ENCODE assay signal across 10 cellular contexts in the genomic region with DNA sequence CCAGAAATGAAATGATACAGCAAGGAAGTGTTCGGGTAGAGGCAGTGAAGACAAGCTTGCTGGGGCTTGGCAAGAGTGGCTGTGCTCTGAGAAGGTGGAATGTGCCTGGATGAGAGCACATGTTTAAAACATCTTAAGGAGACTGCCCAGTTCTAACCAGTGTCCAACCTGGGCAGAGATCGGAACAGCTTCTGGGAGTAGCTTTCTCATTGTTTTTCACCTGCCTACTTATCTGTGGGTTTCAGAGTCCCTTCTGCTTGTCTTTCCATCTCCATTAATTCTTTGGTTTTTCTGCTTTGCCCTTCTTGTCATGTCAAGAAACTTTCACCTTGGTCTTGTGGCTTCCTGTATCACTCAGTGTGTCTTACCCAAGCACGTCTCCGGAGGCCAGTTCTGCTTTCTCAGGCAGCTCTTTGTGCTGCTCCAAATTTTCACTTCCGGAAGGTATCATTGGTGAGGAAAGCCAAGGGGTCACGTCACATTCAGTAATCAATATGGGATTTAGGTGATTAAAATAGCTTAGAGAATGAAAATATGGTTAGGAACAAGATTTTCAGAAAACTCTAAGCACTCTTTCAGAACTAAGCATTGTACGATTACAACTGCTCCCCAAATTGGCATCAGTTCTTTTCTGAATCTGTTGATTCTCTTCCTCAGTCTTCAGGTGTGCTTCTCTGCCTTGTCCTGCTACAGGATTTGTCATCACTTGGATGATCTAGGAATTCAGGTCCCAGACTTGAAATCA. TPM values are rescaled to one million over a fixed set of nuclear protein-coding genes. Genes with fewer than 3 reads are reported as not detected.
DNase-seq lines count a peak whose midpoint lies in the region; ATAC-seq, FAIRE-seq and TF ChIP-seq lines count a peak whose summit lies in the region.
"Had no signal": no experiment of that assay in that cellular context is flagged by ENCODE, and none has a peak within 500 bp of the region (broad histone marks: within the 10 kb centered on the region; RNA-seq: fewer than 3 reads in every experiment).

No MANE protein-coding gene starts in this region.

- ATAC-seq in GM21381 (IDR thresholded peaks at IDR 0.05; ENCODE audit: unreplicated experiment), result peak; percentile 97
- peak; percentile 96 for ATAC-seq in HG03521 (IDR thresholded peaks at IDR 0.05; ENCODE audit: unreplicated experiment)
- peak; percentile 81 for ATAC-seq in activated naive CD8-positive, alpha-beta T cell treated with anti-CD3 and anti-CD28 coated beads, Interleukin-2, amount 50 U/mL, for 24 hours

- H3K27ac ChIP-seq in kidney (ENCODE audit: low read depth in 2 of 2, low read length in 2 of 2) (no peak overlapping the region), tibial artery (no peak overlapping the region)

- intact Hi-C loops in kidney (cut with DNase I) (no loop called here), tibial artery (cut with DNase I; ENCODE audit: low total_unique reads) (no loop called here)

- H3K27ac Mint-ChIP-seq in activated naive CD8-positive, alpha-beta T cell treated with anti-CD3 and anti-CD28 coated beads, Interleukin-2, amount 50 U/mL, for 24 hours, result peak overlapping the region; percentile 93

- in situ Hi-C loops in GM13976 (cut with MboI; ENCODE audit: low sequenced_read_pairs, unreplicated experiment), result no loop called here

- TF ChIP-seq CTCF in GM13976 (IDR thresholded peaks at IDR 0.05; ENCODE audit: borderline replicate concordance, control extremely low read depth, extremely low read depth, insufficient read depth, missing control alignments), result no peak
- TF ChIP-seq CTCF in kidney (IDR thresholded peaks at IDR 0.05; ENCODE audit: borderline replicate concordance, extremely low read depth, insufficient read depth), result no peak
- no peak for TF ChIP-seq CTCF in tibial artery (IDR thresholded peaks at IDR 0.05)

- peaks cover 33% of the 10 kb centered on the region for H3K4me1 Mint-ChIP-seq in activated naive CD8-positive, alpha-beta T cell treated with anti-CD3 and anti-CD28 coated beads, Interleukin-2, amount 50 U/mL, for 24 hours

- peaks cover 8% of the 10 kb centered on the region for H3K9me3 Mint-ChIP-seq in activated naive CD8-positive, alpha-beta T cell treated with anti-CD3 and anti-CD28 coated beads, Interleukin-2, amount 50 U/mL, for 24 hours

- H3K36me3 ChIP-seq in kidney (ENCODE audit: control insufficient read depth in 1 of 2, insufficient read depth in 2 of 2, low read length in 2 of 2), result no peaks in the 10 kb centered on the region
- H3K36me3 ChIP-seq in tibial artery, result no peaks in the 10 kb centered on the region

- peaks cover 8% of the 10 kb centered on the region for H3K27me3 Mint-ChIP-seq in activated naive CD8-positive, alpha-beta T cell treated with anti-CD3 and anti-CD28 coated beads, Interleukin-2, amount 50 U/mL, for 24 hours

- H3K9ac ChIP-seq in kidney (ENCODE audit: low read length in 2 of 2), result no peak overlapping the region

- no peak for FAIRE-seq in kidney (lab: Jason Lieb, UNC)

- H3K9me3 ChIP-seq in kidney (ENCODE audit: control insufficient read depth in 1 of 2, low read length in 2 of 2) (no peaks in the 10 kb centered on the region), tibial artery (no peaks in the 10 kb centered on the region)

- H3K4me3 ChIP-seq in kidney (ENCODE audit: low read length in 2 of 2) (no peak overlapping the region), tibial artery (no peak overlapping the region)

- H3K4me3 Mint-ChIP-seq in activated naive CD8-positive, alpha-beta T cell treated with anti-CD3 and anti-CD28 coated beads, Interleukin-2, amount 50 U/mL, for 24 hours, result peak overlapping the region; percentile 56

- H3K4me1 ChIP-seq in kidney (ENCODE audit: control insufficient read depth in 1 of 2, insufficient read depth in 1 of 2, low read depth in 1 of 2, low read length in 2 of 2), result no peaks in the 10 kb centered on the region
- no peaks in the 10 kb centered on the region for H3K4me1 ChIP-seq in tibial artery

- H3K36me3 Mint-ChIP-seq in activated naive CD8-positive, alpha-beta T cell treated with anti-CD3 and anti-CD28 coated beads, Interleukin-2, amount 50 U/mL, for 24 hours (ENCODE audit: low read depth), result peaks cover 7% of the 10 kb centered on the region

- no peaks in the 10 kb centered on the region for H3K27me3 ChIP-seq in tibial artery

- DNase-seq in GM13976 (ENCODE audit: low spot score) (peak; percentile 47), putamen (ENCODE audit: low spot score) (no peak), kidney (no peak), NCI-H1436 (lab: John Stamatoyannopoulos, UW) (no peak), tibial artery (no peak)
- peak; percentile 53 for DNase-seq in activated naive CD8-positive, alpha-beta T cell treated with anti-CD3 and anti-CD28 coated beads, Interleukin-2, amount 50 U/mL, for 24 hours
- DNase-seq: H7, kidney glomerular epithelial cell had no signal

RNA-seq across cellular contexts. Expression of a gene that starts 5.5 kb away (rescaled TPM):
- total RNA-seq in kidney, result 1.2 TPM
- 5.4 TPM for polyA plus RNA-seq in kidney (ENCODE audit: insufficient read depth, low read depth, low replicate concordance)
- total RNA-seq: H7 had no signal

Comparison
In these comparisons a context has a peak if more than half of its experiments do, and no peak if none do; other contexts are left out.
1. DNase-seq: peak in GM13976 (single experiment) and activated naive CD8-positive, alpha-beta T cell treated with anti-CD3 and anti-CD28 coated beads, Interleukin-2, amount 50 U/mL, for 24 hours (single experiment); none in putamen (single experiment), kidney (single experiment), NCI-H1436 (single experiment) and tibial artery (0 of 2).
2. Peak in every context shown above with its lines, with median percentiles within 50 percentile points of each other: ATAC-seq.